ENCODE assay signal across 8 cellular contexts in genomic region chr15:81002254-81003022, GRCh38. TPM values are rescaled to one million over a fixed set of nuclear protein-coding genes. Genes with fewer than 3 reads are reported as not detected.
DNase-seq lines count a peak whose midpoint lies in the region; ATAC-seq and TF ChIP-seq lines count a peak whose summit lies in the region.

No MANE protein-coding gene starts in this region.

- peaks cover 0 to 3% (median 0%) of the 10 kb centered on the region in 3 donors for H3K27me3 Mint-ChIP-seq in CD14-positive monocyte (ENCODE audit: low read depth in 3 of 3)
- no peaks in the 10 kb centered on the region for H3K27me3 Mint-ChIP-seq in natural killer cell (ENCODE audit: low read depth in 2 of 2)

- peak overlapping the region; percentile 74 for H3K4me2 ChIP-seq in MM.1S (ENCODE audit: low read depth, low read length)

- H3K9me3 Mint-ChIP-seq in CD14-positive monocyte: no peaks in the 10 kb centered on the region
- no peaks in the 10 kb centered on the region for H3K9me3 Mint-ChIP-seq in natural killer cell

- peaks cover 17 to 24% of the 10 kb centered on the region in 2 donors for H3K36me3 Mint-ChIP-seq in CD14-positive monocyte
- no peaks in the 10 kb centered on the region for H3K36me3 Mint-ChIP-seq in natural killer cell

- TF ChIP-seq CTCF in CD14-positive monocyte (IDR thresholded peaks at IDR 0.05) (no peak), MM.1S (IDR thresholded peaks at IDR 0.05; ENCODE audit: low read length) (no peak), natural killer cell (IDR thresholded peaks at IDR 0.05) (no peak)

- H4K20me1 ChIP-seq in MM.1S (ENCODE audit: insufficient read depth, low read length): no peaks in the 10 kb centered on the region

- H3K4me3 Mint-ChIP-seq in CD14-positive monocyte (peak overlapping the region; percentile 67 to 71), natural killer cell (peak overlapping the region; percentile 69)

- H3K9me3 ChIP-seq in MM.1S (replicated peaks; ENCODE audit: insufficient read depth, low read length) (no peaks in the 10 kb centered on the region), endocrine pancreas (ENCODE audit: control insufficient read depth, low read length) (no peaks in the 10 kb centered on the region)

- peaks cover 14% of the 10 kb centered on the region for H3K4me1 ChIP-seq in MM.1S (ENCODE audit: low read length)
- no peaks in the 10 kb centered on the region for H3K4me1 ChIP-seq in endocrine pancreas (ENCODE audit: control insufficient read depth, insufficient read depth, low read length)

- H3K9me2 ChIP-seq in MM.1S (replicated peaks; ENCODE audit: insufficient read depth, low read length): no peaks in the 10 kb centered on the region

- H3K36me3 ChIP-seq in MM.1S (replicated peaks; ENCODE audit: insufficient read depth, low read length) (no peaks in the 10 kb centered on the region), endocrine pancreas (ENCODE audit: control insufficient read depth, insufficient read depth, low read length) (no peaks in the 10 kb centered on the region)

- H3K27me3 ChIP-seq in MM.1S (replicated peaks; ENCODE audit: insufficient read depth, low read length): no peaks in the 10 kb centered on the region
- H3K27me3 ChIP-seq in endocrine pancreas (ENCODE audit: control insufficient read depth, insufficient read depth, low read length): no peaks in the 10 kb centered on the region

- H3K4me1 Mint-ChIP-seq in CD14-positive monocyte (peaks cover 36% of the 10 kb centered on the region), natural killer cell (peaks cover 39 to 58% of the 10 kb centered on the region in 2 donors)

- in situ Hi-C loops in ACHN (cut with HindIII; ENCODE audit: low pct_ligation_motif_present, low pct_unique_long_range_greater_than_20kb, low sequenced_read_pairs): no loop called here

- no peak for ATAC-seq in natural killer cell
- no peak for ATAC-seq in GM21619 (IDR thresholded peaks at IDR 0.05; ENCODE audit: unreplicated experiment)

- H2AFZ ChIP-seq in MM.1S (ENCODE audit: low read length): no peak overlapping the region

- intact Hi-C loops in CD14-positive monocyte (cut with micrococcal nuclease): loop anchor here (2.0 to 10.0 kb wide), 4 partner anchors 20 to 292 kb away; no protein-coding TSS in a partner anchor
- intact Hi-C loops in natural killer cell (cut with micrococcal nuclease): no loop called here

- DNase-seq in CD14-positive monocyte (ENCODE audit: low spot score) (no peak), MM.1S (peak; percentile 24), natural killer cell (peak; percentile 26), ACHN (no peak), NOMO-1 (lab: John Stamatoyannopoulos, UW; ENCODE audit: unreplicated experiment in 2 of 2) (no peak), kidney tubule cell (ENCODE audit: low spot score) (no peak)

- H3K4me3 ChIP-seq in MM.1S (ENCODE audit: low read length) (peak overlapping the region; percentile 75), endocrine pancreas (ENCODE audit: control insufficient read depth, insufficient read depth, low read length) (no peak overlapping the region)

- H3K9ac ChIP-seq in MM.1S (ENCODE audit: low read length): peak overlapping the region; percentile 94; the same call in 1 of the 2 replicates
- H3K9ac ChIP-seq in endocrine pancreas (ENCODE audit: control insufficient read depth, insufficient read depth, low read length): peak overlapping the region; percentile 30

- H3K27ac Mint-ChIP-seq in CD14-positive monocyte: no peak overlapping the region
- H3K27ac Mint-ChIP-seq in natural killer cell: peak overlapping the region in 1 of 2 donors; percentile 94

- peaks cover 26% of the 10 kb centered on the region for H3F3A ChIP-seq in MM.1S (ENCODE audit: insufficient read depth, low read length)

- peaks cover 63% of the 10 kb centered on the region for H3K79me2 ChIP-seq in MM.1S (ENCODE audit: low read length)

- H3K27ac ChIP-seq in MM.1S (ENCODE audit: low read length): no peak overlapping the region

RNA-seq across cellular contexts. Expression of gene TLNRD1, which starts 1.7 kb away (rescaled TPM):
- 1 to 10 TPM; 2.6 to 3.4 TPM for polyA plus RNA-seq in CD14-positive monocyte
- 10 to 100 TPM; 13.4 to 19.6 (median 17.5) TPM for total RNA-seq in natural killer cell

RNA-seq across cellular contexts. Expression of gene MESD, which starts 12.8 kb away (rescaled TPM):
- polyA plus RNA-seq in CD14-positive monocyte: 10 to 100 TPM; 13.1 to 15.7 TPM
- total RNA-seq in natural killer cell: 10 to 100 TPM; 14.7 to 26.0 (median 24.5) TPM

Comparison
In these comparisons a context has a peak if more than half of its experiments do, and no peak if none do; other contexts are left out.
1. DNase-seq: peak in MM.1S (single experiment) and natural killer cell (single experiment); none in CD14-positive monocyte (single experiment), ACHN (single experiment), NOMO-1 (0 of 2) and kidney tubule cell (single experiment).